ENCODE assay signal across 17 cellular contexts in the genomic region with DNA sequence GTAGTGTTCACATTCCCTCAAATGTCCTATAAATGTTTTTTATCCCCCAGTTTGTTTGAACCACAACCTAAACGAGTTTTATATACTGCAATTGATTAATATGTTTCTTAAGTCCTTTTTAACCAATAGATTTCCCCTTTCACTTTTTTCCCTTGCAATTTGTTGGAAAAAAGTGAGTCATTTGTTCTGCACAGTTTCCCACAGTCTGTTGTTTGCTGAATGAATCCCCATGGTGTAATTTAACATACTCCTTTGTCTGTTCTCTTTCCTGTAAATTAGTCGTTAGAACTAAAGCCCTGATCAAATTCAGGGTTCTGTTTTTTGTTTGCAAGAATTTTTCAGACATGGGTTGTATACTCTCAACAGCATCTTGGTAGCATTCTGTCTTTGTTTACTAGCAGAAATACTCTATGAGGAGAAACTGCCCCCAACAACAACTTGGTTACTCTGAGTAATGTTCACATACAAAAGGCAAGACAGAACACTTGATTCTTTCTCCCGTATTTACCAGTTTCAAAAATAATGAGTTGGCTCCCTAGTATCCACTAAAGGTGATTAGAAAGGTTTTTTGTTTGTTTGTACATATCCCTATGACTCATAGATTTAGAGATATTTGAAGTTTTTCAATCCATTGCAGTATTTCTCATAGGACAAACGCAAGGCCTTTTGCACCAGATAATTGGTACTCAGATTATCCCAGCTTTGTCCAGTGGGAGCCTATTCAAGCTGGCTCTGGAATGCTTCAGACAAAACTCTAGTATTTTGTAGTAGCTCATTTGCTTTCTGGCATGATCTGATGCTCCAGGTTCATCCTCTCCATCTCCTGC. TPM values are rescaled to one million over a fixed set of nuclear protein-coding genes. Genes with fewer than 3 reads are reported as not detected.
DNase-seq lines count a peak whose midpoint lies in the region; ATAC-seq and TF ChIP-seq lines count a peak whose summit lies in the region.
"Had no signal": no experiment of that assay in that cellular context is flagged by ENCODE, and none has a peak within 500 bp of the region (broad histone marks: within the 10 kb centered on the region; RNA-seq: fewer than 3 reads in every experiment).

No MANE protein-coding gene starts in this region.

- DNase-seq in MCF 10A (ENCODE audit: unreplicated experiment) (peak; percentile 42), mammary epithelial cell (no peak), brain microvascular endothelial cell (no peak), aorta (no peak)
- no peak for DNase-seq in activated CD8-positive, alpha-beta memory T cell treated with anti-CD3 and anti-CD28 coated beads, Interleukin-2, amount 50 U/mL, for 4 hours
- no peak for DNase-seq in CD8-positive, alpha-beta memory T cell
- DNase-seq: ACHN; activated CD4-positive, alpha-beta T cell treated with anti-CD3 and anti-CD28 coated beads, Interleukin-2, amount 50 U/mL, for 1 hour; DMS 273 treated with DMSO at 0.1 percent for 48 hours; MM.1S; naive B cell; OCI-M1; spleen; transverse colon had no signal

- H3K9ac ChIP-seq in mammary epithelial cell (ENCODE audit: insufficient read depth, low read length) (no peak overlapping the region), iPS-20b (ENCODE audit: low read depth, low read length) (no peak overlapping the region)

- no peak overlapping the region for H3K4me2 ChIP-seq in mammary epithelial cell (ENCODE audit: insufficient read depth, low read depth, low read length)

- H3K9me3 ChIP-seq in mammary epithelial cell (replicated peaks; ENCODE audit: insufficient read depth, low read length): no peaks in the 10 kb centered on the region
- no peaks in the 10 kb centered on the region for H3K9me3 ChIP-seq in iPS-20b (ENCODE audit: insufficient read depth, low read depth, low read length)
- no peaks in the 10 kb centered on the region for H3K9me3 ChIP-seq in aorta (ENCODE audit: control insufficient read depth, low read length)
- H3K9me3 ChIP-seq in CD8-positive, alpha-beta memory T cell (ENCODE audit: low read length): no peaks in the 10 kb centered on the region
- H3K9me3 ChIP-seq: transverse colon had no signal

- H3K4me1 ChIP-seq in mammary epithelial cell (ENCODE audit: insufficient read depth, low read length): peaks cover 2% of the 10 kb centered on the region
- peaks cover 8% of the 10 kb centered on the region; the same call in 1 of the 2 replicates for H3K4me1 ChIP-seq in iPS-20b (ENCODE audit: insufficient read depth, low read length)
- H3K4me1 ChIP-seq in aorta (ENCODE audit: control insufficient read depth in 1 of 2, insufficient read depth in 2 of 2, low read length in 2 of 2): no peaks in the 10 kb centered on the region
- no peaks in the 10 kb centered on the region for H3K4me1 ChIP-seq in CD8-positive, alpha-beta memory T cell (ENCODE audit: insufficient read depth, low read length)
- H3K4me1 ChIP-seq: spleen, transverse colon had no signal

- intact Hi-C loops in MCF 10A (cut with micrococcal nuclease) (no loop called here), mammary epithelial cell (cut with micrococcal nuclease) (no loop called here), aorta (cut with DNase I) (no loop called here)

- in situ Hi-C loops in mammary epithelial cell (cut with MboI; ENCODE audit: low sequenced_read_pairs in 2 of 2): no loop called here
- in situ Hi-C loops in brain microvascular endothelial cell (cut with HindIII; ENCODE audit: low pct_ligation_motif_present, low sequenced_read_pairs): no loop called here

- no peaks in the 10 kb centered on the region for H3K36me3 ChIP-seq in mammary epithelial cell (ENCODE audit: insufficient read depth, low read length)
- H3K36me3 ChIP-seq in brain microvascular endothelial cell (replicated peaks): no peaks in the 10 kb centered on the region
- 0 out of 2 replicates have a peak, but pooled peaks cover 4% of the 10 kb centered on the region for H3K36me3 ChIP-seq in iPS-20b (ENCODE audit: insufficient read depth, low read depth, low read length)
- peaks cover 0 to 4% of the 10 kb centered on the region in 2 donors for H3K36me3 ChIP-seq in aorta (ENCODE audit: control insufficient read depth in 1 of 2, insufficient read depth in 2 of 2, low read length in 1 of 2)
- no peaks in the 10 kb centered on the region for H3K36me3 ChIP-seq in CD8-positive, alpha-beta memory T cell (ENCODE audit: insufficient read depth, low read length)

- H3K27ac Mint-ChIP-seq in MCF 10A (ENCODE audit: low read depth, unreplicated experiment): peak overlapping the region; percentile 14
- no peak overlapping the region for H3K27ac Mint-ChIP-seq in CD8-positive, alpha-beta memory T cell
- H3K27ac Mint-ChIP-seq: activated T-helper 2 cell treated with anti-CD3 and anti-CD28 coated beads, Interferon-gamma antibody, Interleukin-2, Interleukin-4, amounts not matched to agents 10 μg/mL and 5 μg/mL and 100 μg/mL, durations not matched to agents 14 hours and 24 hours and 36 hours; naive B cell had no signal

- ATAC-seq in aorta (ENCODE audit: low FRiP score) (peak; percentile 56), GM21526 (IDR thresholded peaks at IDR 0.05; ENCODE audit: low FRiP score, unreplicated experiment) (no peak)

- peaks cover 6% of the 10 kb centered on the region for H3K36me3 Mint-ChIP-seq in MCF 10A (ENCODE audit: insufficient read depth, unreplicated experiment)
- peaks cover 30 to 53% (median 48%) of the 10 kb centered on the region in 3 donors for H3K36me3 Mint-ChIP-seq in CD8-positive, alpha-beta memory T cell

- H3K9me3 Mint-ChIP-seq in MCF 10A (ENCODE audit: unreplicated experiment): no peaks in the 10 kb centered on the region
- H3K9me3 Mint-ChIP-seq in CD8-positive, alpha-beta memory T cell: peaks cover 0 to 5% (median 4%) of the 10 kb centered on the region in 5 donors

- no peaks in the 10 kb centered on the region for H4K20me1 ChIP-seq in mammary epithelial cell (ENCODE audit: insufficient read depth, low read length)

- no peaks in the 10 kb centered on the region for H3K27me3 ChIP-seq in mammary epithelial cell (ENCODE audit: insufficient read depth, low read length)
- no peaks in the 10 kb centered on the region for H3K27me3 ChIP-seq in brain microvascular endothelial cell (replicated peaks)
- no peaks in the 10 kb centered on the region for H3K27me3 ChIP-seq in iPS-20b (ENCODE audit: insufficient read depth, low read length)
- H3K27me3 ChIP-seq in aorta (ENCODE audit: control insufficient read depth in 1 of 2, insufficient read depth in 2 of 2, low read length in 1 of 2): no peaks in the 10 kb centered on the region
- no peaks in the 10 kb centered on the region for H3K27me3 ChIP-seq in CD8-positive, alpha-beta memory T cell (ENCODE audit: insufficient read depth, low read length, poor library complexity, severe bottlenecking)
- H3K27me3 ChIP-seq: spleen, transverse colon had no signal

- no peak overlapping the region for H3K4me3 Mint-ChIP-seq in MCF 10A (ENCODE audit: unreplicated experiment)
- H3K4me3 Mint-ChIP-seq in CD8-positive, alpha-beta memory T cell: no peak overlapping the region
- H3K4me3 Mint-ChIP-seq: naive B cell had no signal

- no peak overlapping the region for H3K27ac ChIP-seq in mammary epithelial cell (ENCODE audit: insufficient read depth, low read depth, low read length)
- peak overlapping the region; percentile 86 for H3K27ac ChIP-seq in brain microvascular endothelial cell
- no peak overlapping the region for H3K27ac ChIP-seq in iPS-20b (ENCODE audit: low read length)
- H3K27ac ChIP-seq in aorta (ENCODE audit: low read depth in 1 of 2, low read length in 2 of 2): no peak overlapping the region
- no peak overlapping the region for H3K27ac ChIP-seq in CD8-positive, alpha-beta memory T cell (ENCODE audit: low read depth, low read length)
- H3K27ac ChIP-seq: spleen, transverse colon had no signal

- no peaks in the 10 kb centered on the region for H3K27me3 Mint-ChIP-seq in MCF 10A (ENCODE audit: insufficient read depth, unreplicated experiment)
- H3K27me3 Mint-ChIP-seq in CD8-positive, alpha-beta memory T cell: no peaks in the 10 kb centered on the region
- H3K27me3 Mint-ChIP-seq: naive B cell had no signal

- BruUV-seq in MCF 10A (replicated peaks; lab: Mats Ljungman, UMichigan): no TSS peak
- no TSS peak for BruUV-seq in mammary epithelial cell (replicated peaks; lab: Mats Ljungman, UMichigan)

- POLR2A ChIA-PET in MCF 10A (lab: Yijun Ruan, JAX): interaction anchor here (0.5 kb wide), 1 partner anchor 1191 kb away, joined by 3 read pairs; no protein-coding TSS in a partner anchor
- POLR2A ChIA-PET in CD8-positive, alpha-beta memory T cell (lab: Charles Lee): no interaction called here

- no peaks in the 10 kb centered on the region for H3K79me2 ChIP-seq in mammary epithelial cell (ENCODE audit: insufficient read depth, low read length)

- 96% methylated on average over 4 of the region's 4 CpGs for WGBS in mammary epithelial cell (ENCODE audit: low coverage, missing lambda C conversion rate)
- WGBS in aorta, 2 donors: 67 to 69% methylated on average over 4 of the region's 4 CpGs

- dilution Hi-C loops in mammary epithelial cell (cut with HindIII; ENCODE audit: low sequenced_read_pairs): no loop called here

- H3K4me1 Mint-ChIP-seq in MCF 10A (ENCODE audit: insufficient read depth, unreplicated experiment): peaks cover 8% of the 10 kb centered on the region
- peaks cover 2 to 18% (median 14%) of the 10 kb centered on the region in 3 donors for H3K4me1 Mint-ChIP-seq in CD8-positive, alpha-beta memory T cell

- TF ChIP-seq CTCF in MCF 10A (IDR thresholded peaks at IDR 0.05; ENCODE audit: unreplicated experiment) (no peak), mammary epithelial cell (conservative IDR thresholded peaks at IDR 0.05 in 1 of 2, IDR thresholded peaks at IDR 0.05 in 1 of 2; ENCODE audit: extremely low read depth in 1 of 2, insufficient read depth in 1 of 2, low read depth in 1 of 2, low read length in 2 of 2) (no peak), brain microvascular endothelial cell (IDR thresholded peaks at IDR 0.05; ENCODE audit: low read depth, low read length, missing control alignments) (no peak)

- CTCF ChIA-PET in MCF 10A (lab: Yijun Ruan, JAX): interaction anchor here (0.5 to 1.0 kb wide), 3 partner anchors 12 to 325 kb away, joined by 3 read pairs; no protein-coding TSS in a partner anchor
- CTCF ChIA-PET in mammary epithelial cell (lab: Charles Lee; ENCODE audit: low non-redundant PET): no interaction called here
- CTCF ChIA-PET in CD8-positive, alpha-beta memory T cell (lab: Charles Lee): no interaction called here

- H3K4me3 ChIP-seq in mammary epithelial cell (replicated peaks in 1 of 3; ENCODE audit: insufficient read depth in 1 of 3, low read depth in 2 of 3, low read length in 3 of 3) (no peak overlapping the region), brain microvascular endothelial cell (ENCODE audit: low read depth, low read length) (no peak overlapping the region), iPS-20b (ENCODE audit: low read length) (peak overlapping the region; percentile 22; the same call in 1 of the 2 replicates), aorta (ENCODE audit: low read length in 2 of 2) (no peak overlapping the region)
- H3K4me3 ChIP-seq in CD8-positive, alpha-beta memory T cell (ENCODE audit: low read length): no peak overlapping the region
- H3K4me3 ChIP-seq: spleen, transverse colon had no signal

- no peak overlapping the region for H2AFZ ChIP-seq in mammary epithelial cell (ENCODE audit: low read depth, low read length)

RNA-seq across cellular contexts. Expression of a gene that starts 16.5 kb away (rescaled TPM):
- 7.7 and 10.9 TPM in 2 replicates for total RNA-seq in MCF 10A (2022)
- total RNA-seq in mammary epithelial cell: 10 to 100 TPM in 1 of 2 donors, 1 to 10 TPM in 1; 9.0 to 11.9 TPM
- 4.2 TPM for polyA plus RNA-seq in mammary epithelial cell
- 4.4 TPM for polyA minus RNA-seq in mammary epithelial cell
- 10 to 100 TPM; 11.6 to 24.0 TPM for total RNA-seq in aorta
- 1 to 10 TPM; 7.6 to 7.8 TPM for polyA plus RNA-seq in aorta
- 10 to 100 TPM; 20.0 to 22.6 TPM for total RNA-seq in CD8-positive, alpha-beta memory T cell
- polyA plus RNA-seq in CD8-positive, alpha-beta memory T cell: 27.9 TPM

RNA-seq across cellular contexts. Expression of a gene that starts 54.7 kb away (rescaled TPM):
- total RNA-seq in MCF 10A (2022) (52.1 and 56.7 TPM in 2 replicates), mammary epithelial cell (10 to 100 TPM; 20.2 to 39.6 TPM), aorta (10 to 100 TPM; 17.1 to 17.9 TPM)
- polyA plus RNA-seq in mammary epithelial cell (55.4 TPM), aorta (10 to 100 TPM; 23.2 to 39.3 TPM)
- polyA minus RNA-seq in mammary epithelial cell: 14.2 TPM
- total RNA-seq in CD8-positive, alpha-beta memory T cell: 10 to 100 TPM; 71.2 to 76.0 TPM
- 48.3 TPM for polyA plus RNA-seq in CD8-positive, alpha-beta memory T cell
